14 cellular contexts compared by ENCODE assay signal in the genomic region with DNA sequence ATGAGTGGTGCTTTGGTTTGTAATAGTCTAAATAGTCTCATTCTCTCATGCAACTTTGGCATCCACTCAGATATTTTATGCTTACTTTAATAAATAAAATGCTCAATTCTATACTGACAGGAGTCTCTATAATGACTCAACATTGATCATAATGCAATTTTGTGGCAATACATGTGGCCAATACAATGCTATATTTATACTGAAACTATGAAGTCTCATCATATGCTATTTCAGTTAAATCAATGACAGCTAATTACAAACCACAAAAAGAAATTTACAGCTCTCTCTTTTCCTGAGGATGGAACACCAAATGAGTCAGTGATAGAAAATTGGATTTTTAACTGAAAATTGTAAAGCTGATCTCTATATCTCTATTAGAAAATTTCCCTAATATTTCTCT.
"Had no signal": no experiment of that assay in that cellular context is flagged by ENCODE, and none has a peak within 500 bp of the region (broad histone marks: within the 10 kb centered on the region; RNA-seq: fewer than 3 reads in every experiment).

No MANE protein-coding gene starts in this region.

- H3K4me2 ChIP-seq: hepatocyte had no signal

- H3K27ac Mint-ChIP-seq: activated naive CD4-positive, alpha-beta T cell treated with anti-CD3 and anti-CD28 coated beads, Interleukin-2, amount 50 U/mL, for 24 hours had no signal

- H3K9me3 Mint-ChIP-seq: activated naive CD4-positive, alpha-beta T cell treated with anti-CD3 and anti-CD28 coated beads, Interleukin-2, amount 50 U/mL, for 24 hours; neural crest cell had no signal

- H3K36me3 ChIP-seq: pancreas, thoracic aorta had no signal

- ATAC-seq: pancreas had no signal

- DNase-seq: activated CD4-positive, alpha-beta T cell treated with anti-CD3 and anti-CD28 coated beads, Interleukin-2, amount 50 U/mL, for 4 hours; activated effector memory CD4-positive, alpha-beta T cell treated with Interleukin-2 at 50 U/mL for 16 hours; activated T-cell treated with anti-CD3 and anti-CD28 coated beads, Interleukin-2, amount 50 U/mL, for 1 hour; central memory CD4-positive, alpha-beta T cell; cortex of kidney; effector CD8-positive, alpha-beta T cell; kidney glomerular epithelial cell; pancreas; stimulated activated CD4-positive, alpha-beta T cell treated with anti-CD3 and anti-CD28 coated beads, Interleukin-4, amount 100 ng/mL, for 4 hours; stomach had no signal

- H3K4me1 Mint-ChIP-seq: activated naive CD4-positive, alpha-beta T cell treated with anti-CD3 and anti-CD28 coated beads, Interleukin-2, amount 50 U/mL, for 24 hours had no signal

- H2AFZ ChIP-seq: hepatocyte had no signal

- H3K4me3 Mint-ChIP-seq: activated naive CD4-positive, alpha-beta T cell treated with anti-CD3 and anti-CD28 coated beads, Interleukin-2, amount 50 U/mL, for 24 hours; neural crest cell had no signal

- H3K9me3 ChIP-seq: pancreas, stomach, thoracic aorta had no signal

- H3K36me3 Mint-ChIP-seq: activated naive CD4-positive, alpha-beta T cell treated with anti-CD3 and anti-CD28 coated beads, Interleukin-2, amount 50 U/mL, for 24 hours had no signal

- H3K4me3 ChIP-seq: hepatocyte, pancreas, stomach, thoracic aorta had no signal

- H3K27ac ChIP-seq: hepatocyte, pancreas, stomach, thoracic aorta had no signal

- H3K79me2 ChIP-seq: hepatocyte had no signal
